17 cellular contexts compared by ENCODE assay signal in genomic region chr18:7447629-7448028, GRCh38.
DNase-seq lines count a peak whose midpoint lies in the region; FAIRE-seq and TF ChIP-seq lines count a peak whose summit lies in the region.
"Had no signal": no experiment of that assay in that cellular context is flagged by ENCODE, and none has a peak within 500 bp of the region (broad histone marks: within the 10 kb centered on the region; RNA-seq: fewer than 3 reads in every experiment).

No MANE protein-coding gene starts in this region.

- H3K36me3 Mint-ChIP-seq in CD4-positive, alpha-beta memory T cell = no peaks in the 10 kb centered on the region
- H3K36me3 Mint-ChIP-seq: CD8-positive, alpha-beta T cell had no signal

- POLR2A ChIA-PET in CD4-positive, alpha-beta memory T cell (lab: Charles Lee; ENCODE audit: partially characterized antibody) = no interaction called here

- CTCF ChIA-PET in CD4-positive, alpha-beta memory T cell (lab: Charles Lee; ENCODE audit: partially characterized antibody) = no interaction called here

- TF ChIP-seq CTCF in D721Med (IDR thresholded peaks at IDR 0.05; ENCODE audit: insufficient read depth, missing control alignments) (no peak), choroid plexus epithelial cell (conservative IDR thresholded peaks at IDR 0.05; ENCODE audit: low read depth, low read length) (no peak), GM13977 (IDR thresholded peaks at IDR 0.05; ENCODE audit: extremely low read depth, insufficient read depth, missing control alignments) (no peak)

- H3K4me1 ChIP-seq in CD4-positive, alpha-beta memory T cell (ENCODE audit: insufficient read depth, low read length) = no peaks in the 10 kb centered on the region

- no peak overlapping the region for H3K27ac Mint-ChIP-seq in CD4-positive, alpha-beta memory T cell
- H3K27ac Mint-ChIP-seq: CD8-positive, alpha-beta T cell had no signal

- no peaks in the 10 kb centered on the region for H3K27me3 ChIP-seq in CD4-positive, alpha-beta memory T cell (ENCODE audit: insufficient read depth, low read length)

- FAIRE-seq in D721Med (lab: Jason Lieb, UNC) = peak; percentile 66
- FAIRE-seq: GM12891 had no signal

- no peaks in the 10 kb centered on the region for H3K27me3 Mint-ChIP-seq in CD4-positive, alpha-beta memory T cell

- H3K4me1 Mint-ChIP-seq in CD4-positive, alpha-beta memory T cell = no peaks in the 10 kb centered on the region

- no peak overlapping the region for H3K4me3 ChIP-seq in choroid plexus epithelial cell (ENCODE audit: low read depth, low read length)
- H3K4me3 ChIP-seq in CD4-positive, alpha-beta memory T cell (ENCODE audit: low read length in 2 of 2) = no peak overlapping the region

- in situ Hi-C loops in GM13977 (cut with MboI; ENCODE audit: low pct_unique_long_range_greater_than_20kb, low sequenced_read_pairs, unreplicated experiment) = no loop called here

- intact Hi-C loops in CD4-positive, alpha-beta memory T cell (cut with micrococcal nuclease) = no loop called here

- DNase-seq in D721Med (ENCODE audit: insufficient read length, low spot score) (no peak), HT1080 (ENCODE audit: low read depth) (peak; percentile 25), choroid plexus epithelial cell (ENCODE audit: low read depth) (peak; percentile 43), kidney tubule cell (ENCODE audit: low spot score) (peak; percentile 28), GM13977 (ENCODE audit: low spot score) (no peak), middle frontal gyrus (ENCODE audit: extremely low spot score, low spot score) (no peak)
- DNase-seq in CD4-positive, alpha-beta memory T cell = no peak
- DNase-seq in activated CD4-positive, alpha-beta T cell treated with anti-CD3 and anti-CD28 coated beads, Interleukin-2, amount 50 U/mL, for 48 hours = no peak
- DNase-seq: CD8-positive, alpha-beta T cell; DMS79 treated with DMSO at 0.1 percent for 48 hours; GF-D8; NCI-H1048; NCI-H1436 treated with DMSO at 0.1 percent for 48 hours; NCI-H2029 treated with DMSO at 0.1 percent for 48 hours; NCI-H774 had no signal

- H3K36me3 ChIP-seq in CD4-positive, alpha-beta memory T cell (ENCODE audit: insufficient read depth, low read length) = no peaks in the 10 kb centered on the region

- H3K27ac ChIP-seq in CD4-positive, alpha-beta memory T cell (ENCODE audit: low read depth, low read length) = no peak overlapping the region
- H3K27ac ChIP-seq: KMS-11 had no signal

- H3K9me3 Mint-ChIP-seq in CD4-positive, alpha-beta memory T cell = peaks cover 0 to 3% (median under 1%) of the 10 kb centered on the region in 8 donors

- no peaks in the 10 kb centered on the region for H3K9me3 ChIP-seq in CD4-positive, alpha-beta memory T cell (ENCODE audit: control insufficient read depth in 1 of 2, low read length in 2 of 2)

- H3K4me3 Mint-ChIP-seq in CD4-positive, alpha-beta memory T cell = no peak overlapping the region
- H3K4me3 Mint-ChIP-seq: CD8-positive, alpha-beta T cell had no signal

Comparison
In these comparisons a context has a peak if more than half of its experiments do, and no peak if none do; other contexts are left out.
1. DNase-seq: peak in HT1080 (single experiment), choroid plexus epithelial cell (single experiment) and kidney tubule cell (single experiment); none in D721Med (single experiment), CD4-positive, alpha-beta memory T cell (0 of 5), GM13977 (single experiment), activated CD4-positive, alpha-beta T cell treated with anti-CD3 and anti-CD28 coated beads, Interleukin-2, amount 50 U/mL, for 48 hours (0 of 2) and middle frontal gyrus (single experiment).